15 cellular contexts compared by ENCODE assay signal in the genomic region with DNA sequence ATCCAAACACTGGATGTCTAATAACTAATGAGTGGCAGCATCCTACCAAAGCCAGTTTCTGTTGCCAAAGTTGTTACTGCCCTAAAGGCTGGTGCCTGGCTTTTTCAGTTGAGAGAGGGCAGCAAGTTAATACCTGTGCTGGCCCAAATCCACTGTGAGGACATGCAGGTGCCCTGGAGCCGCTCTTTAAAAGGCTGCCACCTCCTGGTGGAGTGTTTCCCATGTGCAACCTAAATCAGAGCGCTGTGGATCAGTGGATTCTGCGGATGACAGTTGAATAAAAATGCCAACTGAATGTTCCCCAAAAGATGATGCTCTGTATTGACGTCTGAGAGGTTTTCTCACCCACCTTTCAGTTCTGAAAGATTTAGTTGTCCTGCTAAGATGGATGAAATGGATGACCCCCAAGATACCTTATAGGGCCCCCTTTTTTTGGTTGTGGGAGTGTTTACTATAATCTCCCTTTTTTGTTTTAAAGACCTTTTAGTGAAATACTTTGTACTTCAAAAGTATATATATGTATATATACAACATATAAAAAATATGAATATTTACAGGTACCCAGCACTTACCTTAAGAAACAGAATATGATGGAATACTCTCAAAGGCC.
DNase-seq lines count a peak whose midpoint lies in the region; ATAC-seq, FAIRE-seq and TF ChIP-seq lines count a peak whose summit lies in the region.
"Had no signal": no experiment of that assay in that cellular context is flagged by ENCODE, and none has a peak within 500 bp of the region (broad histone marks: within the 10 kb centered on the region; RNA-seq: fewer than 3 reads in every experiment).

No MANE protein-coding gene starts in this region.

- H3K4me2 ChIP-seq in SK-N-SH (no peak overlapping the region), Loucy (ENCODE audit: low read depth, low read length, poor library complexity, severe bottlenecking) (no peak overlapping the region), H1 (ENCODE audit: insufficient read depth in 1 of 2, low read depth in 2 of 2, low read length in 2 of 2) (no peak overlapping the region)

- no peaks in the 10 kb centered on the region for H3K9me2 ChIP-seq in SK-N-SH
- no peaks in the 10 kb centered on the region for H3K9me2 ChIP-seq in Loucy (replicated peaks; ENCODE audit: low read depth, low read length)

- no peak overlapping the region for H3K4me3 ChIP-seq in SK-N-SH (ENCODE audit: low read depth in 2 of 2, low read length in 1 of 2)
- no peak overlapping the region for H3K4me3 ChIP-seq in Loucy (ENCODE audit: low read length, poor library complexity, severe bottlenecking)
- no peak overlapping the region for H3K4me3 ChIP-seq in H1 (ENCODE audit: extremely low read depth in 1 of 4, insufficient read depth in 2 of 4, low read depth in 3 of 4, low read length in 4 of 4)
- no peak overlapping the region for H3K4me3 ChIP-seq in gastroesophageal sphincter
- H3K4me3 ChIP-seq: BLaER1 treated with 17β-estradiol and CSF1 and Interleukin-3, amounts not matched to agents 10 nM and 100 nM had no signal

- H4K20me1 ChIP-seq in SK-N-SH (ENCODE audit: insufficient read depth) (no peaks in the 10 kb centered on the region), Loucy (ENCODE audit: insufficient read depth, low read length, poor library complexity, severe bottlenecking) (no peaks in the 10 kb centered on the region), H1 (replicated peaks in 1 of 2; ENCODE audit: control insufficient read depth in 1 of 2, insufficient read depth in 2 of 2, low read length in 2 of 2) (no peaks in the 10 kb centered on the region)
- H4K20me1 ChIP-seq: BLaER1 treated with 17β-estradiol and CSF1 and Interleukin-3, amounts not matched to agents 10 nM and 100 nM had no signal

- H3F3A ChIP-seq in SK-N-SH (replicated peaks; ENCODE audit: insufficient read depth) (no peaks in the 10 kb centered on the region), Loucy (ENCODE audit: low read depth) (no peaks in the 10 kb centered on the region)

- H3K18ac ChIP-seq in H1 (ENCODE audit: extremely low read depth, low read length): no peak overlapping the region

- no peak overlapping the region for H3K9ac ChIP-seq in SK-N-SH
- H3K9ac ChIP-seq in Loucy (ENCODE audit: low read depth, low read length, poor library complexity, severe bottlenecking): no peak overlapping the region
- no peak overlapping the region for H3K9ac ChIP-seq in H1 (replicated peaks in 1 of 4; ENCODE audit: extremely low read depth in 1 of 4, low read depth in 3 of 4, low read length in 3 of 4)
- H3K9ac ChIP-seq: BLaER1 treated with 17β-estradiol and CSF1 and Interleukin-3, amounts not matched to agents 10 nM and 100 nM had no signal

- H3K79me1 ChIP-seq in H1 (ENCODE audit: low read depth, low read length): no peaks in the 10 kb centered on the region

- H3K36me3 Mint-ChIP-seq in osteocyte (ENCODE audit: unreplicated experiment) (no peaks in the 10 kb centered on the region), natural killer cell (no peaks in the 10 kb centered on the region)

- 66% methylated on average over 2 of the region's 4 CpGs for WGBS in SK-N-SH (ENCODE audit: low lambda C conversion rate)
- WGBS in H1 (ENCODE audit: extremely low coverage in 1 of 2, insufficient coverage in 1 of 2, insufficient read length in 1 of 2, insufficient replicate concordance in 2 of 2, low coverage in 1 of 2, low lambda C conversion rate in 2 of 2, missing lambda C conversion rate in 1 of 2), 2 experiments: 49% methylated on average over 4 of the region's 4 CpGs; no CpG with 5 or more reads in 1 of the 2 experiments
- WGBS in gastroesophageal sphincter (ENCODE audit: low coverage in 1 of 2), 2 donors: 56 to 63% methylated on average over 2 to 4 of the region's 4 CpGs

- no peak overlapping the region for H4K5ac ChIP-seq in H1 (ENCODE audit: insufficient read length, low read depth, low read length)

- TF ChIP-seq POLR2A in H1 (IDR thresholded peaks at IDR 0.05; ENCODE audit: control extremely low read depth in 1 of 2, low read depth in 2 of 2, low read length in 2 of 2) (no peak), gastroesophageal sphincter (IDR thresholded peaks at IDR 0.05) (no peak)

- H3K27ac Mint-ChIP-seq in osteocyte (ENCODE audit: unreplicated experiment): no peak overlapping the region
- no peak overlapping the region for H3K27ac Mint-ChIP-seq in natural killer cell
- H3K27ac Mint-ChIP-seq: activated T-helper 17 cell treated with anti-CD3 and anti-CD28 coated beads, Interleukin-2, amount 50 U/mL, for 72 hours; dendritic cell treated with granulocyte-macrophage colony-stimulating factor and Interleukin-4, amounts not matched to agents 40 ng/mL and 50 ng/mL, for 4 days had no signal

- TF ChIP-seq CTCF in SK-N-SH (IDR thresholded peaks at IDR 0.05): peak; percentile 26; the same call in 1 of the 2 replicates
- peak; percentile 50 for TF ChIP-seq CTCF in Loucy (conservative IDR thresholded peaks at IDR 0.05; ENCODE audit: low read length)
- TF ChIP-seq CTCF in H1 (IDR thresholded peaks at IDR 0.05; ENCODE audit: control extremely low read depth in 1 of 3, insufficient read depth in 1 of 3, low read depth in 1 of 3, low read length in 3 of 3): peak; percentile 67 to 80 (median 80)
- TF ChIP-seq CTCF in osteocyte (IDR thresholded peaks at IDR 0.05): peak; percentile 18
- TF ChIP-seq CTCF in natural killer cell (IDR thresholded peaks at IDR 0.05): no peak
- no peak for TF ChIP-seq CTCF in gastroesophageal sphincter (IDR thresholded peaks at IDR 0.05)

- no peak overlapping the region for H2BK120ac ChIP-seq in H1 (replicated peaks; ENCODE audit: low read depth, low read length)

- no peak overlapping the region for H2AK5ac ChIP-seq in H1 (ENCODE audit: low read depth, low read length)

- no peak overlapping the region for H2BK15ac ChIP-seq in H1 (ENCODE audit: low read length)

- ATAC-seq in SK-N-SH treated with all-trans-retinoic acid at 6 μM for 48 hours: no peak
- no peak for ATAC-seq in natural killer cell
- no peak for ATAC-seq in gastroesophageal sphincter
- ATAC-seq: activated T-helper 17 cell treated with anti-CD3 and anti-CD28 coated beads, Interleukin-2, amount 50 U/mL, for 72 hours had no signal

- POLR2A ChIA-PET in SK-N-SH (lab: Yijun Ruan, JAX) (no interaction called here), H1 (lab: Charles Lee; ENCODE audit: partially characterized antibody) (no interaction called here)

- H3K4me1 ChIP-seq in SK-N-SH (ENCODE audit: control insufficient read depth in 1 of 2, insufficient read depth in 2 of 2, low read depth in 1 of 2, low read length in 1 of 2) (peaks cover 0 to 4% of the 10 kb centered on the region in 2 experiments; a peak in 1 of 4 replicates), Loucy (ENCODE audit: insufficient read depth, low read length, poor library complexity, severe bottlenecking) (no peaks in the 10 kb centered on the region), H1 (replicated peaks in 1 of 4; ENCODE audit: control insufficient read depth in 3 of 4, insufficient read depth in 4 of 4, low read length in 3 of 4) (no peaks in the 10 kb centered on the region), gastroesophageal sphincter (no peaks in the 10 kb centered on the region)

- intact Hi-C loops in posterior cingulate gyrus (cut with DNase I) (no loop called here), natural killer cell (cut with micrococcal nuclease) (no loop called here)

- H3K36me3 ChIP-seq in SK-N-SH (replicated peaks in 1 of 2; ENCODE audit: control insufficient read depth in 1 of 2, insufficient read depth in 2 of 2, low read length in 1 of 2) (no peaks in the 10 kb centered on the region), Loucy (ENCODE audit: insufficient read depth, low read length) (no peaks in the 10 kb centered on the region), H1 (ENCODE audit: control insufficient read depth in 2 of 4, insufficient read depth in 4 of 4, low read length in 3 of 4) (no peaks in the 10 kb centered on the region), gastroesophageal sphincter (no peaks in the 10 kb centered on the region)
- H3K36me3 ChIP-seq: BLaER1 treated with 17β-estradiol and CSF1 and Interleukin-3, amounts not matched to agents 10 nM and 100 nM had no signal

- H3K9me3 ChIP-seq in SK-N-SH: no peaks in the 10 kb centered on the region
- H3K9me3 ChIP-seq in Loucy (ENCODE audit: insufficient read depth, low read depth, low read length): no peaks in the 10 kb centered on the region
- no peaks in the 10 kb centered on the region for H3K9me3 ChIP-seq in H1 (ENCODE audit: insufficient read depth in 2 of 2, low read depth in 1 of 2, low read length in 1 of 2)
- no peaks in the 10 kb centered on the region for H3K9me3 ChIP-seq in gastroesophageal sphincter

- no peak overlapping the region for H3K4ac ChIP-seq in H1 (replicated peaks; ENCODE audit: insufficient read length, low read depth, low read length)

- CTCF ChIA-PET in SK-N-SH (lab: Yijun Ruan, JAX): interaction anchor here (0.7 to 1.4 kb wide), 4 partner anchors 10 to 185 kb away, joined by 3 to 4 read pairs (median 4); no protein-coding TSS in a partner anchor
- CTCF ChIA-PET in H1 (lab: Charles Lee; ENCODE audit: partially characterized antibody): interaction anchor here (0.6 to 3.3 kb wide), 13 partner anchors 9 to 720 kb away, joined by 3 to 22 read pairs (median 4); no protein-coding TSS in a partner anchor

- H3K27me3 Mint-ChIP-seq in osteocyte (ENCODE audit: unreplicated experiment): peaks cover 19% of the 10 kb centered on the region
- H3K27me3 Mint-ChIP-seq in natural killer cell (ENCODE audit: low read depth in 2 of 2): peaks cover 12 to 40% of the 10 kb centered on the region in 2 donors

- H3K56ac ChIP-seq in H1 (replicated peaks; ENCODE audit: insufficient read length, low read depth, low read length): no peak overlapping the region

- no peak overlapping the region for H3K27ac ChIP-seq in SK-N-SH (ENCODE audit: low read depth in 2 of 2, low read length in 1 of 2)
- no peak overlapping the region for H3K27ac ChIP-seq in H1 (ENCODE audit: low read depth, low read length)
- no peak overlapping the region for H3K27ac ChIP-seq in gastroesophageal sphincter
- H3K27ac ChIP-seq: BLaER1 treated with 17β-estradiol and CSF1 and Interleukin-3, amounts not matched to agents 10 nM and 100 nM; HL-60 had no signal

- H3K9me3 Mint-ChIP-seq in osteocyte (ENCODE audit: unreplicated experiment) (no peaks in the 10 kb centered on the region), natural killer cell (peaks cover 0 to 2% of the 10 kb centered on the region in 2 donors)
- H3K9me3 Mint-ChIP-seq: dendritic cell treated with granulocyte-macrophage colony-stimulating factor and Interleukin-4, amounts not matched to agents 40 ng/mL and 50 ng/mL, for 4 days had no signal

- no peaks in the 10 kb centered on the region; the same call in 1 of the 2 replicates for H3K27me3 ChIP-seq in SK-N-SH (ENCODE audit: insufficient read depth)
- no peaks in the 10 kb centered on the region for H3K27me3 ChIP-seq in Loucy (ENCODE audit: insufficient read depth, low read length, poor library complexity, severe bottlenecking)
- no peaks in the 10 kb centered on the region for H3K27me3 ChIP-seq in H1 (replicated peaks in 1 of 4; ENCODE audit: control insufficient read depth in 3 of 4, extremely low read depth in 1 of 4, insufficient read depth in 3 of 4, low read length in 3 of 4)
- peaks cover 5% of the 10 kb centered on the region for H3K27me3 ChIP-seq in gastroesophageal sphincter

- no peak overlapping the region for H2BK20ac ChIP-seq in H1 (ENCODE audit: low read length)

- TF ChIP-seq EP300 in SK-N-SH (IDR thresholded peaks at IDR 0.05; ENCODE audit: borderline replicate concordance in 1 of 2, low read depth in 1 of 2, low read length in 1 of 2) (no peak), H1 (IDR thresholded peaks at IDR 0.05; ENCODE audit: borderline replicate concordance in 1 of 2, low read depth in 2 of 2, low read length in 2 of 2) (no peak), gastroesophageal sphincter (IDR thresholded peaks at IDR 0.05) (no peak)

- peak; percentile 42 for FAIRE-seq in H1 (lab: Jason Lieb, UNC)
- FAIRE-seq: islet of Langerhans had no signal

- H3K23ac ChIP-seq in H1 (ENCODE audit: insufficient read length): no peak overlapping the region

- H3K4me1 Mint-ChIP-seq in osteocyte (ENCODE audit: unreplicated experiment): peaks cover 5% of the 10 kb centered on the region
- H3K4me1 Mint-ChIP-seq in natural killer cell: no peaks in the 10 kb centered on the region
- H3K4me1 Mint-ChIP-seq: activated T-helper 17 cell treated with anti-CD3 and anti-CD28 coated beads, Interleukin-2, amount 50 U/mL, for 72 hours had no signal

- no peak overlapping the region for H3K14ac ChIP-seq in H1 (ENCODE audit: insufficient read length)

- H3K4me3 Mint-ChIP-seq in osteocyte (ENCODE audit: unreplicated experiment): no peak overlapping the region
- no peak overlapping the region for H3K4me3 Mint-ChIP-seq in natural killer cell
- H3K4me3 Mint-ChIP-seq: activated T-helper 17 cell treated with anti-CD3 and anti-CD28 coated beads, Interleukin-2, amount 50 U/mL, for 72 hours; dendritic cell treated with granulocyte-macrophage colony-stimulating factor and Interleukin-4, amounts not matched to agents 40 ng/mL and 50 ng/mL, for 4 days had no signal

- TF ChIP-seq RAD21 in SK-N-SH (IDR thresholded peaks at IDR 0.05; ENCODE audit: low read length) (peak; percentile 40), H1 (IDR thresholded peaks at IDR 0.05 in 1 of 2, conservative IDR thresholded peaks at IDR 0.05 in 1 of 2; ENCODE audit: low read depth in 2 of 2, low read length in 2 of 2) (peak; percentile 78 to 80)

- H2AFZ ChIP-seq in SK-N-SH (ENCODE audit: low read depth) (no peak overlapping the region), Loucy (ENCODE audit: low read length) (no peak overlapping the region), H1 (ENCODE audit: low read length) (no peak overlapping the region)

- no peak overlapping the region for H4K91ac ChIP-seq in H1 (replicated peaks; ENCODE audit: insufficient read length, low read length)

- peak; percentile 13 for DNase-seq in SK-N-SH
- peak in 1 of 2 experiments; percentile 61 for DNase-seq in H1 (ENCODE audit: low read depth in 1 of 2, low spot score in 2 of 2)
- DNase-seq in osteocyte (ENCODE audit: extremely low spot score, unreplicated experiment): no peak
- DNase-seq in posterior cingulate gyrus: no peak
- no peak for DNase-seq in natural killer cell
- DNase-seq: NCI-H446, T1000 had no signal

- no peaks in the 10 kb centered on the region for H3K23me2 ChIP-seq in H1 (ENCODE audit: low read depth, low read length)

- no peak overlapping the region for H4K8ac ChIP-seq in H1 (ENCODE audit: extremely low read depth, insufficient read depth, low read length)

- no peak overlapping the region for H2BK5ac ChIP-seq in H1 (ENCODE audit: low read depth, low read length)

- H3K79me2 ChIP-seq in SK-N-SH (ENCODE audit: insufficient read depth) (no peaks in the 10 kb centered on the region), Loucy (ENCODE audit: insufficient read depth, low read length) (no peaks in the 10 kb centered on the region), H1 (ENCODE audit: control insufficient read depth in 1 of 2, insufficient read depth in 2 of 2, low read length in 2 of 2) (no peaks in the 10 kb centered on the region)

- no peak overlapping the region for H2BK12ac ChIP-seq in H1 (ENCODE audit: low read depth, low read length)

Comparison
In these comparisons a context has a peak if more than half of its experiments do, and no peak if none do; other contexts are left out.
1. CTCF ChIP-seq: peak in SK-N-SH (single experiment), Loucy (single experiment), H1 (3 of 3) and osteocyte (single experiment); none in natural killer cell (single experiment) and gastroesophageal sphincter (0 of 4).